11 cellular contexts compared by ENCODE assay signal in genomic region chr11:104858882-104859735, GRCh38. TPM values are rescaled to one million over a fixed set of nuclear protein-coding genes. Genes with fewer than 3 reads are reported as not detected.
A peak's percentile ranks its signal among the peaks of the same experiment; 100 is the strongest.
DNase-seq lines count a peak whose midpoint lies in the region; ATAC-seq and TF ChIP-seq lines count a peak whose summit lies in the region.
"Had no signal": no experiment of that assay in that cellular context is flagged by ENCODE, and none has a peak within 500 bp of the region (broad histone marks: within the 10 kb centered on the region; RNA-seq: fewer than 3 reads in every experiment).

No MANE protein-coding gene starts in this region.

- no peak overlapping the region for H3K4me3 ChIP-seq in CD4-positive, CD25-positive, alpha-beta regulatory T cell (ENCODE audit: low read depth, low read length)
- H3K4me3 ChIP-seq in hepatocyte = no peak overlapping the region

- peak in 1 of 2 donors; percentile 31 for ATAC-seq in CD4-positive, CD25-positive, alpha-beta regulatory T cell (ENCODE audit: low read depth in 2 of 2)
- ATAC-seq in GM18519 (IDR thresholded peaks at IDR 0.05; ENCODE audit: low FRiP score, unreplicated experiment) = no peak

- H3K9me3 ChIP-seq in CD4-positive, CD25-positive, alpha-beta regulatory T cell (ENCODE audit: control insufficient read depth in 2 of 2, low read length in 2 of 2) = no peaks in the 10 kb centered on the region
- H3K9me3 ChIP-seq in hepatocyte (ENCODE audit: low read depth) = no peaks in the 10 kb centered on the region

- 65% methylated on average over 7 of the region's 7 CpGs for WGBS in hepatocyte (ENCODE audit: low lambda C conversion rate, missing lambda C conversion rate)

- H4K20me1 ChIP-seq in hepatocyte (ENCODE audit: insufficient read depth, poor library complexity, severe bottlenecking) = no peaks in the 10 kb centered on the region

- H3K27me3 ChIP-seq in CD4-positive, CD25-positive, alpha-beta regulatory T cell (ENCODE audit: control insufficient read depth, insufficient read depth, low read length) = no peaks in the 10 kb centered on the region
- H3K27me3 ChIP-seq in hepatocyte = no peaks in the 10 kb centered on the region

- H3K79me2 ChIP-seq in hepatocyte = no peaks in the 10 kb centered on the region

- no peak overlapping the region for H2AFZ ChIP-seq in hepatocyte

- DNase-seq in CD4-positive, CD25-positive, alpha-beta regulatory T cell = no peak
- DNase-seq in GM20000 (ENCODE audit: low spot score) (peak; percentile 18), KBM-7 (peak; percentile 87), cerebellum (ENCODE audit: low spot score) (peak; percentile 17), NCI-H2081 (lab: John Stamatoyannopoulos, UW) (no peak), hepatocyte (ENCODE audit: low spot score) (no peak)
- no peak for DNase-seq in activated CD4-positive, alpha-beta T cell treated with anti-CD3 and anti-CD28 coated beads, Interleukin-2, amount 50 U/mL, for 1 hour
- DNase-seq: AML-193 had no signal

- in situ Hi-C loops in KBM-7 (cut with MboI; ENCODE audit: low pct_unique_long_range_greater_than_20kb, low sequenced_read_pairs) = no loop called here

- H3K9me3 Mint-ChIP-seq in CD4-positive, CD25-positive, alpha-beta regulatory T cell = peaks cover 0 to 4% (median 0%) of the 10 kb centered on the region in 7 donors

- H3K4me1 ChIP-seq in CD4-positive, CD25-positive, alpha-beta regulatory T cell (ENCODE audit: control insufficient read depth, insufficient read depth, low read length, poor library complexity, severe bottlenecking) = no peaks in the 10 kb centered on the region
- no peaks in the 10 kb centered on the region for H3K4me1 ChIP-seq in hepatocyte (ENCODE audit: insufficient read depth)

- no peaks in the 10 kb centered on the region for H3K36me3 ChIP-seq in CD4-positive, CD25-positive, alpha-beta regulatory T cell (ENCODE audit: control insufficient read depth, insufficient read depth, low read length)
- no peaks in the 10 kb centered on the region for H3K36me3 ChIP-seq in hepatocyte (replicated peaks; ENCODE audit: insufficient read depth, low read depth)

- H3K27me3 Mint-ChIP-seq in CD4-positive, CD25-positive, alpha-beta regulatory T cell = no peaks in the 10 kb centered on the region

- peak overlapping the region in 2 of 3 donors; percentile 34 to 45 for H3K27ac Mint-ChIP-seq in CD4-positive, CD25-positive, alpha-beta regulatory T cell

- H3K4me2 ChIP-seq in hepatocyte = no peak overlapping the region

- no peak for TF ChIP-seq CTCF in GM20000 (IDR thresholded peaks at IDR 0.05; ENCODE audit: extremely low read depth, missing control alignments)
- TF ChIP-seq CTCF in hepatocyte (IDR thresholded peaks at IDR 0.05; ENCODE audit: poor library complexity) = no peak

- no peaks in the 10 kb centered on the region for H3K36me3 Mint-ChIP-seq in CD4-positive, CD25-positive, alpha-beta regulatory T cell

- peak overlapping the region in 1 of 4 donors; percentile 16 for H3K4me3 Mint-ChIP-seq in CD4-positive, CD25-positive, alpha-beta regulatory T cell

- peaks cover 0 to 20% (median 4%) of the 10 kb centered on the region in 4 donors for H3K4me1 Mint-ChIP-seq in CD4-positive, CD25-positive, alpha-beta regulatory T cell

- no peaks in the 10 kb centered on the region for H3K9me2 ChIP-seq in hepatocyte (replicated peaks; ENCODE audit: insufficient read depth)

- H3K27ac ChIP-seq in CD4-positive, CD25-positive, alpha-beta regulatory T cell (ENCODE audit: insufficient read depth, low read length, poor library complexity, severe bottlenecking) = no peak overlapping the region
- H3K27ac ChIP-seq in hepatocyte = no peak overlapping the region

RNA-seq across cellular contexts. Expression of gene CASP12, which starts 39.2 kb away (rescaled TPM):
- total RNA-seq in CD4-positive, CD25-positive, alpha-beta regulatory T cell = 0.72 TPM
- under 1 TPM in 3 of 4 donors, not detected in 1; 0.37 to 0.77 (median 0.49) TPM for polyA plus RNA-seq in CD4-positive, CD25-positive, alpha-beta regulatory T cell
- 0.27 TPM for total RNA-seq in cerebellum
- total RNA-seq in hepatocyte = 0.13 and 0.36 TPM in 2 replicates
- 0.42 TPM in 1 of 2 replicates, not detected in the other for polyA plus RNA-seq in hepatocyte
- total RNA-seq: epithelial cell of proximal tubule, RPMI7951 had no signal

Comparison
In these comparisons a context has a peak if more than half of its experiments do, and no peak if none do; other contexts are left out.
1. DNase-seq: peak in GM20000 (single experiment), KBM-7 (single experiment) and cerebellum (single experiment); none in CD4-positive, CD25-positive, alpha-beta regulatory T cell (0 of 3), NCI-H2081 (0 of 2), hepatocyte (single experiment) and activated CD4-positive, alpha-beta T cell treated with anti-CD3 and anti-CD28 coated beads, Interleukin-2, amount 50 U/mL, for 1 hour (single experiment).